22 cellular contexts compared by ENCODE assay signal in genomic region chr12:47771304-47771703, GRCh38. TPM values are rescaled to one million over a fixed set of nuclear protein-coding genes. Genes with fewer than 3 reads are reported as not detected.
A peak's percentile ranks its signal among the peaks of the same experiment; 100 is the strongest.
DNase-seq lines count a peak whose midpoint lies in the region; ATAC-seq and TF ChIP-seq lines count a peak whose summit lies in the region.
"Had no signal": no experiment of that assay in that cellular context is flagged by ENCODE, and none has a peak within 500 bp of the region (broad histone marks: within the 10 kb centered on the region; RNA-seq: fewer than 3 reads in every experiment).

No MANE protein-coding gene starts in this region.

- intact Hi-C loops in natural killer cell (cut with micrococcal nuclease) (no loop called here), IMR-90 (cut with micrococcal nuclease) (loop anchor here (5.0 to 10.0 kb wide), 2 partner anchors 224 to 737 kb away; no protein-coding TSS in a partner anchor), esophagus muscularis mucosa (cut with DNase I) (no loop called here)

- no CpG with 5 or more reads among the region's 6 CpGs for WGBS in IMR-90 (ENCODE audit: extremely low coverage in 2 of 2, insufficient read length in 1 of 2), 2 experiments
- WGBS in esophagus muscularis mucosa, result 93% methylated on average over 6 of the region's 6 CpGs
- WGBS in upper lobe of left lung, 2 donors, result 93 to 94% methylated on average over 6 of the region's 6 CpGs

- H2AK9ac ChIP-seq in IMR-90 (replicated peaks; ENCODE audit: low read depth, low read length, poor library complexity), result no peak overlapping the region

- no peak overlapping the region for H4K91ac ChIP-seq in IMR-90 (ENCODE audit: insufficient read depth, low read depth, low read length)

- H2AFZ ChIP-seq in IMR-90 (replicated peaks; ENCODE audit: low read length, poor library complexity), result no peak overlapping the region

- TF ChIP-seq RAD21 in IMR-90 (IDR thresholded peaks at IDR 0.05; ENCODE audit: low read length), result no peak

- no TSS peak for BruUV-seq in IMR-90 (replicated peaks; lab: Mats Ljungman, UMichigan)

- H2BK20ac ChIP-seq in IMR-90 (ENCODE audit: low read depth, low read length), result no peak overlapping the region

- TF ChIP-seq POLR2A in IMR-90 (IDR thresholded peaks at IDR 0.05; ENCODE audit: low read depth, low read length), result no peak
- no peak for TF ChIP-seq POLR2A in esophagus muscularis mucosa (IDR thresholded peaks at IDR 0.05; ENCODE audit: low read depth)
- TF ChIP-seq POLR2A in upper lobe of left lung (IDR thresholded peaks at IDR 0.05), result no peak

- dilution Hi-C loops in IMR-90 (cut with HindIII; ENCODE audit: low sequenced_read_pairs, unreplicated experiment), result no loop called here

- no peak overlapping the region for H3K4me3 ChIP-seq in IMR-90 (ENCODE audit: insufficient read depth, low read depth, low read length)
- no peak overlapping the region for H3K4me3 ChIP-seq in esophagus muscularis mucosa
- H3K4me3 ChIP-seq in upper lobe of left lung, result no peak overlapping the region

- no peak overlapping the region for H2BK5ac ChIP-seq in IMR-90 (ENCODE audit: low read depth, low read length, poor library complexity, severe bottlenecking)

- H3K4me1 Mint-ChIP-seq in natural killer cell (peaks cover 9 to 17% of the 10 kb centered on the region in 2 donors), endothelial cell (ENCODE audit: unreplicated experiment) (peaks cover 27% of the 10 kb centered on the region), nephron progenitor cell (peaks cover 41% of the 10 kb centered on the region)
- peaks cover 17 to 19% of the 10 kb centered on the region in 2 donors for H3K4me1 Mint-ChIP-seq in natural killer cell treated with Interleukin-12 subunit alpha and Interleukin-12 subunit beta and Interleukin-15 and Interleukin-18, amount 100 ng/mL, for 72 hours (ENCODE audit: low read depth in 2 of 2)

- H4K20me1 ChIP-seq in IMR-90 (ENCODE audit: insufficient read depth, low read length), result no peaks in the 10 kb centered on the region

- H3K9me3 Mint-ChIP-seq in natural killer cell, result no peaks in the 10 kb centered on the region
- no peaks in the 10 kb centered on the region for H3K9me3 Mint-ChIP-seq in natural killer cell treated with Interleukin-12 subunit alpha and Interleukin-12 subunit beta and Interleukin-15 and Interleukin-18, amount 100 ng/mL, for 72 hours
- H3K9me3 Mint-ChIP-seq in endothelial cell (ENCODE audit: unreplicated experiment), result no peaks in the 10 kb centered on the region
- H3K9me3 Mint-ChIP-seq in nephron progenitor cell, result no peaks in the 10 kb centered on the region

- H2AK5ac ChIP-seq in IMR-90 (ENCODE audit: low read depth, low read length), result no peak overlapping the region

- H3K36me3 Mint-ChIP-seq in natural killer cell (no peaks in the 10 kb centered on the region), endothelial cell (ENCODE audit: low read depth, unreplicated experiment) (peaks cover 22% of the 10 kb centered on the region), nephron progenitor cell (ENCODE audit: low read depth) (no peaks in the 10 kb centered on the region)
- H3K36me3 Mint-ChIP-seq in natural killer cell treated with Interleukin-12 subunit alpha and Interleukin-12 subunit beta and Interleukin-15 and Interleukin-18, amount 100 ng/mL, for 72 hours, result no peaks in the 10 kb centered on the region

- DNase-seq in natural killer cell, result no peak
- DNase-seq in natural killer cell treated with Interleukin-12 subunit alpha and Interleukin-12 subunit beta and Interleukin-15 and Interleukin-18, amount 100 ng/mL, for 72 hours (ENCODE audit: low spot score), result no peak
- DNase-seq in IMR-90, result no peak
- DNase-seq in endothelial cell (ENCODE audit: low spot score), result no peak
- DNase-seq in nephron progenitor cell, result no peak
- no peak for DNase-seq in esophagus muscularis mucosa (ENCODE audit: extremely low spot score)
- no peak for DNase-seq in upper lobe of left lung
- no peak for DNase-seq in left lobe of liver (ENCODE audit: low spot score)
- DNase-seq: BE2C, Kasumi-1, MV-4-11, NCI-H1105 treated with DMSO at 0.1 percent for 48 hours, NCI-H146, NCI-H2029, NCI-H446, NCI-H524 treated with DMSO at 0.1 percent for 48 hours, NCI-H774 had no signal

- POLR2A ChIA-PET in IMR-90 (lab: Charles Lee; ENCODE audit: unreplicated experiment), result no interaction called here

- ATAC-seq in natural killer cell (no peak), IMR-90 (ENCODE audit: low read depth) (no peak), upper lobe of left lung (ENCODE audit: low FRiP score in 2 of 2) (no peak), left lobe of liver (no peak)
- ATAC-seq in natural killer cell treated with Interleukin-12 subunit alpha and Interleukin-12 subunit beta and Interleukin-15 and Interleukin-18, amount 100 ng/mL, for 72 hours, result no peak
- ATAC-seq: HCT116 had no signal

- CTCF ChIA-PET in IMR-90 (lab: Yijun Ruan, JAX), result no interaction called here

- H3K27me3 ChIP-seq in IMR-90 (ENCODE audit: control insufficient read depth, insufficient read depth, low read length), result no peaks in the 10 kb centered on the region
- H3K27me3 ChIP-seq in esophagus muscularis mucosa, result no peaks in the 10 kb centered on the region
- no peaks in the 10 kb centered on the region for H3K27me3 ChIP-seq in upper lobe of left lung
- H3K27me3 ChIP-seq: BE2C had no signal

- H3K18ac ChIP-seq in IMR-90 (ENCODE audit: low read depth, low read length), result no peak overlapping the region

- no peak overlapping the region for H4K5ac ChIP-seq in IMR-90 (ENCODE audit: low read depth, low read length)

- H2BK15ac ChIP-seq in IMR-90 (ENCODE audit: low read depth, low read length), result no peak overlapping the region

- no peak overlapping the region for H3K4me2 ChIP-seq in IMR-90 (ENCODE audit: low read depth, low read length)

- H3K36me3 ChIP-seq in IMR-90 (ENCODE audit: control insufficient read depth, insufficient read depth, low read length), result no peaks in the 10 kb centered on the region
- no peaks in the 10 kb centered on the region for H3K36me3 ChIP-seq in esophagus muscularis mucosa
- H3K36me3 ChIP-seq in upper lobe of left lung, result no peaks in the 10 kb centered on the region

- no peak overlapping the region for H3K9ac ChIP-seq in IMR-90 (ENCODE audit: low read depth, low read length)

- no peak overlapping the region for H3K27ac Mint-ChIP-seq in natural killer cell
- H3K27ac Mint-ChIP-seq in natural killer cell treated with Interleukin-12 subunit alpha and Interleukin-12 subunit beta and Interleukin-15 and Interleukin-18, amount 100 ng/mL, for 72 hours, result no peak overlapping the region
- peak overlapping the region; percentile 26 for H3K27ac Mint-ChIP-seq in endothelial cell (ENCODE audit: unreplicated experiment)
- no peak overlapping the region for H3K27ac Mint-ChIP-seq in nephron progenitor cell
- H3K27ac Mint-ChIP-seq: CD14-positive monocyte had no signal

- H3K9me1 ChIP-seq in IMR-90 (ENCODE audit: insufficient read depth, low read length), result peaks cover 5% of the 10 kb centered on the region; the same call in 1 of the 2 replicates

- H3K27me3 Mint-ChIP-seq in natural killer cell (ENCODE audit: low read depth in 2 of 2) (peaks cover 5 to 10% of the 10 kb centered on the region in 2 donors), endothelial cell (ENCODE audit: unreplicated experiment) (peaks cover 18% of the 10 kb centered on the region), nephron progenitor cell (ENCODE audit: low read depth, poor library complexity) (peaks cover 24% of the 10 kb centered on the region)
- H3K27me3 Mint-ChIP-seq in natural killer cell treated with Interleukin-12 subunit alpha and Interleukin-12 subunit beta and Interleukin-15 and Interleukin-18, amount 100 ng/mL, for 72 hours, result peaks cover 0 to 7% of the 10 kb centered on the region in 2 donors

- H3K79me1 ChIP-seq in IMR-90 (ENCODE audit: low read depth in 1 of 2, low read length in 2 of 2), result peaks cover 0 to 11% of the 10 kb centered on the region in 2 experiments; a peak in 1 of 4 replicates

- H3K14ac ChIP-seq in IMR-90 (replicated peaks; ENCODE audit: low read depth, low read length), result no peak overlapping the region

- no peak overlapping the region for H3K23ac ChIP-seq in IMR-90 (ENCODE audit: low read depth, low read length)

- TF ChIP-seq EP300 in esophagus muscularis mucosa (IDR thresholded peaks at IDR 0.05) (no peak), upper lobe of left lung (IDR thresholded peaks at IDR 0.05) (no peak)

- no peak overlapping the region for H3K4ac ChIP-seq in IMR-90 (ENCODE audit: low read depth, low read length)

- H3K9me3 ChIP-seq in IMR-90 (ENCODE audit: control insufficient read depth, insufficient read depth, low read length), result no peaks in the 10 kb centered on the region
- no peaks in the 10 kb centered on the region for H3K9me3 ChIP-seq in esophagus muscularis mucosa
- H3K9me3 ChIP-seq in upper lobe of left lung, result no peaks in the 10 kb centered on the region
- H3K9me3 ChIP-seq: BE2C had no signal

- no peak overlapping the region for H3K27ac ChIP-seq in IMR-90 (ENCODE audit: insufficient read depth, low read length)
- H3K27ac ChIP-seq in esophagus muscularis mucosa (replicated peaks in 1 of 4), result no peak overlapping the region
- H3K27ac ChIP-seq in upper lobe of left lung, result peak overlapping the region in 1 of 4 donors; percentile 69
- H3K27ac ChIP-seq: HL-60 had no signal

- no peak overlapping the region for H2BK120ac ChIP-seq in IMR-90 (ENCODE audit: low read depth, low read length)

- peaks cover 19% of the 10 kb centered on the region for H3K4me1 ChIP-seq in IMR-90 (ENCODE audit: control insufficient read depth, insufficient read depth, low read length)
- peaks cover 36 to 54% (median 51%) of the 10 kb centered on the region in 4 donors for H3K4me1 ChIP-seq in esophagus muscularis mucosa
- peaks cover 34 to 45% (median 40%) of the 10 kb centered on the region in 4 donors for H3K4me1 ChIP-seq in upper lobe of left lung

- no peak overlapping the region for H4K8ac ChIP-seq in IMR-90 (ENCODE audit: low read depth in 2 of 2, low read length in 2 of 2)

- no peak overlapping the region for H3K56ac ChIP-seq in IMR-90 (ENCODE audit: extremely low read depth, insufficient read depth, low read length)

- in situ Hi-C loops in IMR-90 (cut with MboI; ENCODE audit: low sequenced_read_pairs), result no loop called here

- no peak for TF ChIP-seq CTCF in natural killer cell (IDR thresholded peaks at IDR 0.05)
- TF ChIP-seq CTCF in IMR-90 (conservative IDR thresholded peaks at IDR 0.05; ENCODE audit: low read depth, low read length), result no peak
- TF ChIP-seq CTCF in endothelial cell (IDR thresholded peaks at IDR 0.05; ENCODE audit: unreplicated experiment), result no peak
- no peak for TF ChIP-seq CTCF in nephron progenitor cell (IDR thresholded peaks at IDR 0.05)
- no peak for TF ChIP-seq CTCF in esophagus muscularis mucosa (IDR thresholded peaks at IDR 0.05)
- TF ChIP-seq CTCF in upper lobe of left lung (IDR thresholded peaks at IDR 0.05), result no peak

- H3K4me3 Mint-ChIP-seq in natural killer cell (peak overlapping the region; percentile 85), endothelial cell (ENCODE audit: unreplicated experiment) (no peak overlapping the region), nephron progenitor cell (peak overlapping the region; percentile 37)
- no peak overlapping the region for H3K4me3 Mint-ChIP-seq in natural killer cell treated with Interleukin-12 subunit alpha and Interleukin-12 subunit beta and Interleukin-15 and Interleukin-18, amount 100 ng/mL, for 72 hours

RNA-seq across cellular contexts. Expression of gene SLC48A1, which starts 1.7 kb away (rescaled TPM):
- total RNA-seq in natural killer cell (1 to 10 TPM; 2.0 to 4.4 (median 3.4) TPM), IMR-90 (2012; rRNA removed) (4.4 and 4.8 TPM in 2 replicates), endothelial cell (ENCODE audit: unreplicated experiment) (65.5 TPM), esophagus muscularis mucosa (10 to 100 TPM; 34.5 to 56.0 (median 40.7) TPM), upper lobe of left lung (10 to 100 TPM; 26.5 to 36.5 (median 33.9) TPM), left lobe of liver (14.1 TPM)
- total RNA-seq in natural killer cell treated with Interleukin-12 subunit alpha and Interleukin-12 subunit beta and Interleukin-15 and Interleukin-18, amount 100 ng/mL, for 72 hours, result 1 to 10 TPM; 5.1 to 9.8 TPM
- 5.9 and 6.0 TPM in 2 replicates for polyA plus RNA-seq in IMR-90 (2012; rRNA removed)
- polyA plus RNA-seq in IMR-90 (2012; cell fraction: cytosol; rRNA removed), result 4.1 and 10.3 TPM in 2 replicates
- polyA plus RNA-seq in IMR-90 (2012; cell fraction: nucleus; rRNA removed; ENCODE audit: low replicate concordance), result 10.0 and 10.3 TPM in 2 replicates

RNA-seq across cellular contexts. Expression of gene RAPGEF3, which starts 12.6 kb away (rescaled TPM):
- under 1 TPM; 0.23 to 0.73 (median 0.49) TPM for total RNA-seq in natural killer cell
- under 1 TPM; 0.19 to 0.25 TPM for total RNA-seq in natural killer cell treated with Interleukin-12 subunit alpha and Interleukin-12 subunit beta and Interleukin-15 and Interleukin-18, amount 100 ng/mL, for 72 hours
- total RNA-seq in IMR-90 (2012; rRNA removed), result 0.83 and 1.3 TPM in 2 replicates
- polyA plus RNA-seq in IMR-90 (2012; rRNA removed), result 2.0 and 2.9 TPM in 2 replicates
- polyA plus RNA-seq in IMR-90 (2012; cell fraction: cytosol; rRNA removed), result 1.7 TPM in 2 replicates
- 11.2 and 11.8 TPM in 2 replicates for polyA plus RNA-seq in IMR-90 (2012; cell fraction: nucleus; rRNA removed; ENCODE audit: low replicate concordance)
- total RNA-seq in endothelial cell (ENCODE audit: unreplicated experiment), result 81.5 TPM
- total RNA-seq in esophagus muscularis mucosa, result 10 to 100 TPM; 18.3 to 48.2 (median 32.5) TPM
- 10 to 100 TPM; 19.0 to 94.0 (median 52.1) TPM for total RNA-seq in upper lobe of left lung
- total RNA-seq in left lobe of liver, result 2.1 TPM

RNA-seq across cellular contexts. Expression of gene ENDOU, which starts 46.0 kb away (rescaled TPM):
- total RNA-seq in natural killer cell (under 1 TPM; 0.20 to 0.41 (median 0.24) TPM), IMR-90 (2012; rRNA removed) (under 0.01 TPM in 2 replicates), endothelial cell (ENCODE audit: unreplicated experiment) (1.6 TPM), esophagus muscularis mucosa (1 to 10 TPM in 1 of 4 donors, under 1 TPM in 1, not detected in 2; 0.39 to 2.0 TPM), upper lobe of left lung (1 to 10 TPM in 2 of 6 donors, under 1 TPM in 2, not detected in 2; 0.14 to 2.1 (median 0.83) TPM), left lobe of liver (not detected)
- not detected for total RNA-seq in natural killer cell treated with Interleukin-12 subunit alpha and Interleukin-12 subunit beta and Interleukin-15 and Interleukin-18, amount 100 ng/mL, for 72 hours
- 0.07 and 0.09 TPM in 2 replicates for polyA plus RNA-seq in IMR-90 (2012; rRNA removed)
- 0.03 TPM in 1 of 2 replicates, not detected in the other for polyA plus RNA-seq in IMR-90 (2012; cell fraction: cytosol; rRNA removed)
- 0.11 and 0.15 TPM in 2 replicates for polyA plus RNA-seq in IMR-90 (2012; cell fraction: nucleus; rRNA removed; ENCODE audit: low replicate concordance)
- total RNA-seq: H4, M059J had no signal

RNA-seq across cellular contexts. Expression of gene HDAC7, which starts 48.4 kb away (rescaled TPM):
- total RNA-seq in natural killer cell, result 100 to 1,000 TPM; 141 to 235 (median 147) TPM
- 100 to 1,000 TPM; 127 to 176 TPM for total RNA-seq in natural killer cell treated with Interleukin-12 subunit alpha and Interleukin-12 subunit beta and Interleukin-15 and Interleukin-18, amount 100 ng/mL, for 72 hours
- 10.4 and 10.6 TPM in 2 replicates for total RNA-seq in IMR-90 (2012; rRNA removed)
- polyA plus RNA-seq in IMR-90 (2012; rRNA removed), result 64.7 and 65.1 TPM in 2 replicates
- polyA plus RNA-seq in IMR-90 (2012; cell fraction: cytosol; rRNA removed), result 51.5 and 60.5 TPM in 2 replicates
- polyA plus RNA-seq in IMR-90 (2012; cell fraction: nucleus; rRNA removed; ENCODE audit: low replicate concordance), result 183 and 377 TPM in 2 replicates
- 387 TPM for total RNA-seq in endothelial cell (ENCODE audit: unreplicated experiment)
- total RNA-seq in esophagus muscularis mucosa, result 100 to 1,000 TPM in 1 of 4 donors, 10 to 100 TPM in 3; 58.3 to 105 (median 82.5) TPM
- total RNA-seq in upper lobe of left lung, result 100 to 1,000 TPM in 4 of 6 donors, 10 to 100 TPM in 2; 66.6 to 164 (median 126) TPM
- total RNA-seq in left lobe of liver, result 8.1 TPM

Comparison
In these comparisons a context has a peak if more than half of its experiments do, and no peak if none do; other contexts are left out.
1. H3K4me3 Mint-ChIP-seq: peak in natural killer cell (single experiment) and nephron progenitor cell (single experiment); none in natural killer cell treated with Interleukin-12 subunit alpha and Interleukin-12 subunit beta and Interleukin-15 and Interleukin-18, amount 100 ng/mL, for 72 hours (single experiment) and endothelial cell (single experiment).